32 cellular contexts compared by ENCODE assay signal in the genomic region with DNA sequence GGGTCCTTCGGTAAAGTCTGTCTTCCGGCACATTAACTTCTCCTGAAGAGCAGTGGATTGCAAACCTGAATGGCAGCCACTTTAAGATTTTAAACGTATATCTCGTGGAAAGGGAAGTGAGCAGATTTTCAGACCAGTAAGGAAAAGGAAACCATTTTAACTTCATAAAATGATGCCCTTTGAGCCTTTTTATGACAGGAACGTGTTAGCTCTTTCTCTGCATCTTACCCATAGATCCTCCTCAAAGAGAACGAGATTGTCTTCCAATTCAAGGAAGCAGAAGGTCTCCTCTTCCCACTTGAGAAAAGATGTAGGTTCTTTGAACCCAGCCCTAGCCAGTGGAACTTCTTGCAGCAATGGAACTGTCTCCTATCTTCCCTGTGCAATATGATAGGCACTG.
"Had no signal": no experiment of that assay in that cellular context is flagged by ENCODE, and none has a peak within 500 bp of the region (broad histone marks: within the 10 kb centered on the region; RNA-seq: fewer than 3 reads in every experiment).

No MANE protein-coding gene starts in this region.

- H3K9me3 Mint-ChIP-seq: activated naive CD8-positive, alpha-beta T cell treated with anti-CD3 and anti-CD28 coated beads, Interleukin-2, amount 10 ng/mL, durations not matched to agents 7 days and 5 days; brain; nephron; stimulated activated memory B cell treated with anti-CD40 and anti-IgM and Interleukin-4, amounts not matched to agents 10 μg/mL and 1 μg/mL and 100 μg/mL, for 72 hours; stimulated activated naive CD8-positive, alpha-beta T cell treated with anti-CD3 and anti-CD28 coated beads, Interleukin-15, amount 100 ng/mL, for 72 hours; T-helper 2 cell treated with Interferon-gamma antibody and Interleukin-4, amounts not matched to agents 5 μg/mL and 100 μg/mL, for 36 hours had no signal

- H3K4me3 Mint-ChIP-seq: activated naive CD8-positive, alpha-beta T cell treated with anti-CD3 and anti-CD28 coated beads, Interleukin-2, amount 10 ng/mL, durations not matched to agents 7 days and 5 days; brain; nephron; stimulated activated memory B cell treated with anti-CD40 and anti-IgM and Interleukin-4, amounts not matched to agents 10 μg/mL and 1 μg/mL and 100 μg/mL, for 72 hours; stimulated activated naive CD8-positive, alpha-beta T cell treated with anti-CD3 and anti-CD28 coated beads, Interleukin-15, amount 100 ng/mL, for 72 hours; T-helper 2 cell treated with Interferon-gamma antibody and Interleukin-4, amounts not matched to agents 5 μg/mL and 100 μg/mL, for 36 hours had no signal

- H3K27me3 ChIP-seq: ascending aorta, esophagus muscularis mucosa, foreskin keratinocyte, heart right ventricle, left lung, ovary, sigmoid colon, thyroid gland, upper lobe of right lung had no signal

- H3K27me3 Mint-ChIP-seq: activated naive CD8-positive, alpha-beta T cell treated with anti-CD3 and anti-CD28 coated beads, Interleukin-2, amount 10 ng/mL, durations not matched to agents 7 days and 5 days; brain; progenitor cell of endocrine pancreas; stimulated activated memory B cell treated with anti-CD40 and anti-IgM and Interleukin-4, amounts not matched to agents 10 μg/mL and 1 μg/mL and 100 μg/mL, for 72 hours; stimulated activated naive CD8-positive, alpha-beta T cell treated with anti-CD3 and anti-CD28 coated beads, Interleukin-15, amount 100 ng/mL, for 72 hours had no signal

- H3K4me1 ChIP-seq: foreskin keratinocyte had no signal

- H3K4me3 ChIP-seq: ascending aorta, esophagus muscularis mucosa, heart right ventricle, left lung, lung, ovary, sigmoid colon, smooth muscle cell, thyroid gland, upper lobe of right lung had no signal

- H3K27ac Mint-ChIP-seq: activated naive CD8-positive, alpha-beta T cell treated with anti-CD3 and anti-CD28 coated beads, Interleukin-2, amount 10 ng/mL, durations not matched to agents 7 days and 5 days; progenitor cell of endocrine pancreas; stimulated activated memory B cell treated with anti-CD40 and anti-IgM and Interleukin-4, amounts not matched to agents 10 μg/mL and 1 μg/mL and 100 μg/mL, for 72 hours; stimulated activated naive CD8-positive, alpha-beta T cell treated with anti-CD3 and anti-CD28 coated beads, Interleukin-15, amount 100 ng/mL, for 72 hours; T-helper 2 cell treated with Interferon-gamma antibody and Interleukin-4, amounts not matched to agents 5 μg/mL and 100 μg/mL, for 36 hours had no signal

- H3K4me2 ChIP-seq: smooth muscle cell had no signal

- H3K9me3 ChIP-seq: ascending aorta, esophagus muscularis mucosa, heart right ventricle, left lung, ovary, sigmoid colon, thyroid gland, upper lobe of right lung had no signal

- H3K36me3 ChIP-seq: esophagus muscularis mucosa, left lung, ovary, sigmoid colon, thyroid gland had no signal

- H3K27ac ChIP-seq: esophagus muscularis mucosa, foreskin keratinocyte, heart right ventricle, left lung, ovary, sigmoid colon, thyroid gland, upper lobe of right lung, VCaP had no signal

- ATAC-seq: activated CD4-positive, CD25-positive, alpha-beta regulatory T cell treated with anti-CD3 and anti-CD28 coated beads, Interleukin-2, amount 50 U/mL, for 24 hours; foreskin keratinocyte; heart right ventricle; left lung; stimulated activated memory B cell treated with anti-CD40 and anti-IgM and Interleukin-4, amounts not matched to agents 10 μg/mL and 1 μg/mL and 100 μg/mL, for 72 hours; stimulated activated naive CD8-positive, alpha-beta T cell treated with anti-CD3 and anti-CD28 coated beads, Interleukin-15, amount 100 ng/mL, for 72 hours; upper lobe of right lung had no signal

- DNase-seq: activated CD4-positive, alpha-beta T cell treated with anti-CD3 and anti-CD28 coated beads for 48 hours; activated CD4-positive, alpha-beta T cell treated with anti-CD3 and anti-CD28 coated beads, Interleukin-2, amount 50 U/mL, for 48 hours; activated CD8-positive, alpha-beta memory T cell treated with anti-CD3 and anti-CD28 coated beads for 24 hours; activated effector memory CD4-positive, alpha-beta T cell treated with Interleukin-2 at 50 U/mL for 16 hours; activated naive CD4-positive, alpha-beta T cell treated with Interleukin-2 at 50 U/mL for 16 hours; activated naive CD8-positive, alpha-beta T cell treated with anti-CD3 and anti-CD28 coated beads, Interleukin-2, amount 10 ng/mL, durations not matched to agents 7 days and 5 days; foreskin keratinocyte; heart right ventricle; kidney glomerular epithelial cell; left lung; mesendoderm; ovary; sigmoid colon; stimulated activated CD4-positive, alpha-beta T cell treated with anti-CD3 and anti-CD28 coated beads, Interleukin-1b, Interleukin-23, amount 100 ng/mL, for 48 hours; stimulated activated CD4-positive, alpha-beta T cell treated with anti-CD3 and anti-CD28 coated beads, Interleukin-4, amount 100 ng/mL, for 4 hours; stimulated activated CD8-positive, alpha-beta memory T cell treated with anti-CD3 and anti-CD28 coated beads, Interleukin-4, amount 100 ng/mL, for 48 hours; stimulated activated naive CD8-positive, alpha-beta T cell treated with anti-CD3 and anti-CD28 coated beads, Interleukin-15, amount 100 ng/mL, for 72 hours; substantia nigra; T-helper 1 cell; thyroid gland had no signal
